9 cellular contexts compared by ENCODE assay signal in genomic region chr4:185211035-185211434, GRCh38. TPM values are rescaled to one million over a fixed set of nuclear protein-coding genes. Genes with fewer than 3 reads are reported as not detected.
DNase-seq lines count a peak whose midpoint lies in the region; ATAC-seq and TF ChIP-seq lines count a peak whose summit lies in the region.
"Had no signal": no experiment of that assay in that cellular context is flagged by ENCODE, and none has a peak within 500 bp of the region (broad histone marks: within the 10 kb centered on the region; RNA-seq: fewer than 3 reads in every experiment).

No MANE protein-coding gene starts in this region.

- H3K36me3 ChIP-seq in cardiac muscle cell (no peaks in the 10 kb centered on the region), upper lobe of right lung (no peaks in the 10 kb centered on the region)
- H3K36me3 ChIP-seq: neutrophil had no signal

- no peaks in the 10 kb centered on the region for H3K9me3 ChIP-seq in cardiac muscle cell (ENCODE audit: low read depth)
- H3K9me3 ChIP-seq in upper lobe of right lung = no peaks in the 10 kb centered on the region
- H3K9me3 ChIP-seq: neutrophil had no signal

- DNase-seq in cardiac muscle cell (ENCODE audit: low read depth in 1 of 2, low spot score in 1 of 2) (no peak), Right ventricle myocardium inferior (ENCODE audit: missing footprints) (no peak), astrocyte of the hippocampus (ENCODE audit: low read depth, low spot score) (peak; percentile 43), lung microvascular endothelial cell (ENCODE audit: low read depth in 2 of 2) (peak; percentile 17 to 31), upper lobe of right lung (no peak), NCI-H1105 treated with DMSO at 0.1 percent for 48 hours (lab: John Stamatoyannopoulos, UW) (no peak), middle frontal gyrus (ENCODE audit: extremely low spot score, low spot score) (no peak)

- intact Hi-C loops in Right ventricle myocardium inferior (cut with DNase I) (loop anchor here (2.0 to 10.0 kb wide), 3 partner anchors 46 to 384 kb away; partner anchors contain the start of gene ANKRD37), upper lobe of right lung (cut with DNase I) (no loop called here)

- H3K27ac ChIP-seq in cardiac muscle cell = no peak overlapping the region
- peak overlapping the region; percentile 81 for H3K27ac ChIP-seq in upper lobe of right lung
- H3K27ac ChIP-seq: neutrophil had no signal

- ATAC-seq in Right ventricle myocardium inferior (no peak), upper lobe of right lung (no peak), GM21723 (IDR thresholded peaks at IDR 0.05; ENCODE audit: unreplicated experiment) (no peak)

- TF ChIP-seq CTCF in cardiac muscle cell (IDR thresholded peaks at IDR 0.05; ENCODE audit: low read depth, low read length) (no peak), upper lobe of right lung (IDR thresholded peaks at IDR 0.05) (no peak)

- peak overlapping the region; percentile 90 for H3K4me3 ChIP-seq in cardiac muscle cell
- H3K4me3 ChIP-seq in upper lobe of right lung = peak overlapping the region; percentile 67

- peaks cover 6% of the 10 kb centered on the region for H3K4me1 ChIP-seq in cardiac muscle cell (ENCODE audit: low read depth)
- peaks cover 18% of the 10 kb centered on the region for H3K4me1 ChIP-seq in upper lobe of right lung

- H3K27me3 ChIP-seq in cardiac muscle cell (no peaks in the 10 kb centered on the region), upper lobe of right lung (no peaks in the 10 kb centered on the region)

RNA-seq across cellular contexts. Expression of gene SNX25, which starts 1.6 kb away (rescaled TPM):
- 14.8 and 20.9 TPM in 2 replicates for total RNA-seq in cardiac muscle cell
- polyA plus RNA-seq in cardiac muscle cell = 19.7 and 21.7 TPM in 2 replicates
- 10.9 TPM for total RNA-seq in Right ventricle myocardium inferior
- 27.2 and 59.5 TPM in 2 replicates for total RNA-seq in lung microvascular endothelial cell
- 98.5 TPM for total RNA-seq in upper lobe of right lung

RNA-seq across cellular contexts. Expression of gene CFAP97, which starts 7.2 kb away (rescaled TPM):
- 14.1 and 22.2 TPM in 2 replicates for total RNA-seq in cardiac muscle cell
- 23.9 and 34.8 TPM in 2 replicates for polyA plus RNA-seq in cardiac muscle cell
- total RNA-seq in Right ventricle myocardium inferior = 11.3 TPM
- total RNA-seq in lung microvascular endothelial cell = 17.2 and 27.0 TPM in 2 replicates
- 38.2 TPM for total RNA-seq in upper lobe of right lung

Comparison
In these comparisons a context has a peak if more than half of its experiments do, and no peak if none do; other contexts are left out.
1. DNase-seq: peak in astrocyte of the hippocampus (single experiment) and lung microvascular endothelial cell (2 of 2); none in cardiac muscle cell (0 of 2), Right ventricle myocardium inferior (single experiment), upper lobe of right lung (single experiment), NCI-H1105 treated with DMSO at 0.1 percent for 48 hours (single experiment) and middle frontal gyrus (single experiment).